ENCODE assay signal across 2 cellular contexts in the genomic region with DNA sequence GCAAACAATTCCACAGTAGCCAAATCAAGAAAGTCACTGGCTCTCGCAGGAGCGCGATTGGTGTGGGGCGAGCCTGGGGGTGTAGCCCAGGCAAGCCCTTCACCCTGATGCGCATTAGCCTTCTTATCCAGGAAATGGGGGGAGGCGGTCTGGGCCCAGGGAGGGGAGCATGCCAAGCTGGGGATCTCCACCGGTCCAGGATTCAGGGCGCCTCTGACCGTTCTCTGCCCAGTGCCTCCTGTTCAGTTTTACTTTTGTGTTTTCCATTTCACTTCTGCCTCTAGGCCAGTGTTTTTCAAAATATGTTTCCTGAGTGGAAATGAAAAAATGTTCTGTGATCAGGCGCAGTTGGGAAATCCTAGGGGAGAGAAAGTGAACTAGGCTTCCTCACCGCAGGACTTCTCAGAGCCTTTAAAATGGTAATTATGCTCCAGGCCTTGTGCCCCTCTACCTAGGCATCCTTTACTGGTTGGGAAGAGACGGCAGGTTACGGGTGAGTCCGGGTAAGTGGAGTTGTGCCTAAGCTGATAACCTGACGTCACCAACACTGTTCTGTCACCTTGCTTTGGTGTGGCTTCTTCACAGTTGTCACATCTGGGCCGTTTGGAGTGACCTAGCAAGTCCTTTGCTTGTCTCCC.
TF ChIP-seq lines count a peak whose summit lies in the region.

No MANE protein-coding gene starts in this region.

TF ChIP-seq in SK-N-SH, 30 proteins besides CTCF, POLR2A, EP300 and RAD21 (continued from another document):
- TF ChIP-seq, protein P1, sequence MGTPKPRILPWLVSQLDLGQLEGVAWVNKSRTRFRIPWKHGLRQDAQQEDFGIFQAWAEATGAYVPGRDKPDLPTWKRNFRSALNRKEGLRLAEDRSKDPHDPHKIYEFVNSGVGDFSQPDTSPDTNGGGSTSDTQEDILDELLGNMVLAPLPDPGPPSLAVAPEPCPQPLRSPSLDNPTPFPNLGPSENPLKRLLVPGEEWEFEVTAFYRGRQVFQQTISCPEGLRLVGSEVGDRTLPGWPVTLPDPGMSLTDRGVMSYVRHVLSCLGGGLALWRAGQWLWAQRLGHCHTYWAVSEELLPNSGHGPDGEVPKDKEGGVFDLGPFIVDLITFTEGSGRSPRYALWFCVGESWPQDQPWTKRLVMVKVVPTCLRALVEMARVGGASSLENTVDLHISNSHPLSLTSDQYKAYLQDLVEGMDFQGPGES (IDR thresholded peaks at IDR 0.05; ENCODE audit: low read depth, low read length) = no peak
- no peak for TF ChIP-seq MEF2A (IDR thresholded peaks at IDR 0.05; ENCODE audit: borderline replicate concordance, low read depth)
- TF ChIP-seq NFIC (IDR thresholded peaks at IDR 0.05; ENCODE audit: borderline replicate concordance) = no peak
TF ChIP-seq in SK-N-SH: peak in this region for 0.

TF ChIP-seq in SK-N-SH treated with all-trans-retinoic acid at 6 μM for 48 hours, 23 proteins besides CTCF, POLR2A, EP300 and RAD21 (continued from another document):
- TF ChIP-seq, protein P2, sequence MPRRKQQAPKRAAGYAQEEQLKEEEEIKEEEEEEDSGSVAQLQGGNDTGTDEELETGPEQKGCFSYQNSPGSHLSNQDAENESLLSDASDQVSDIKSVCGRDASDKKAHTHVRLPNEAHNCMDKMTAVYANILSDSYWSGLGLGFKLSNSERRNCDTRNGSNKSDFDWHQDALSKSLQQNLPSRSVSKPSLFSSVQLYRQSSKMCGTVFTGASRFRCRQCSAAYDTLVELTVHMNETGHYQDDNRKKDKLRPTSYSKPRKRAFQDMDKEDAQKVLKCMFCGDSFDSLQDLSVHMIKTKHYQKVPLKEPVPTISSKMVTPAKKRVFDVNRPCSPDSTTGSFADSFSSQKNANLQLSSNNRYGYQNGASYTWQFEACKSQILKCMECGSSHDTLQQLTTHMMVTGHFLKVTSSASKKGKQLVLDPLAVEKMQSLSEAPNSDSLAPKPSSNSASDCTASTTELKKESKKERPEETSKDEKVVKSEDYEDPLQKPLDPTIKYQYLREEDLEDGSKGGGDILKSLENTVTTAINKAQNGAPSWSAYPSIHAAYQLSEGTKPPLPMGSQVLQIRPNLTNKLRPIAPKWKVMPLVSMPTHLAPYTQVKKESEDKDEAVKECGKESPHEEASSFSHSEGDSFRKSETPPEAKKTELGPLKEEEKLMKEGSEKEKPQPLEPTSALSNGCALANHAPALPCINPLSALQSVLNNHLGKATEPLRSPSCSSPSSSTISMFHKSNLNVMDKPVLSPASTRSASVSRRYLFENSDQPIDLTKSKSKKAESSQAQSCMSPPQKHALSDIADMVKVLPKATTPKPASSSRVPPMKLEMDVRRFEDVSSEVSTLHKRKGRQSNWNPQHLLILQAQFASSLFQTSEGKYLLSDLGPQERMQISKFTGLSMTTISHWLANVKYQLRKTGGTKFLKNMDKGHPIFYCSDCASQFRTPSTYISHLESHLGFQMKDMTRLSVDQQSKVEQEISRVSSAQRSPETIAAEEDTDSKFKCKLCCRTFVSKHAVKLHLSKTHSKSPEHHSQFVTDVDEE (CRISPR knock-in tag; IDR thresholded peaks at IDR 0.05) = no peak
- no peak for TF ChIP-seq ZNF8 (CRISPR knock-in tag; IDR thresholded peaks at IDR 0.05)
- TF ChIP-seq, protein P3, sequence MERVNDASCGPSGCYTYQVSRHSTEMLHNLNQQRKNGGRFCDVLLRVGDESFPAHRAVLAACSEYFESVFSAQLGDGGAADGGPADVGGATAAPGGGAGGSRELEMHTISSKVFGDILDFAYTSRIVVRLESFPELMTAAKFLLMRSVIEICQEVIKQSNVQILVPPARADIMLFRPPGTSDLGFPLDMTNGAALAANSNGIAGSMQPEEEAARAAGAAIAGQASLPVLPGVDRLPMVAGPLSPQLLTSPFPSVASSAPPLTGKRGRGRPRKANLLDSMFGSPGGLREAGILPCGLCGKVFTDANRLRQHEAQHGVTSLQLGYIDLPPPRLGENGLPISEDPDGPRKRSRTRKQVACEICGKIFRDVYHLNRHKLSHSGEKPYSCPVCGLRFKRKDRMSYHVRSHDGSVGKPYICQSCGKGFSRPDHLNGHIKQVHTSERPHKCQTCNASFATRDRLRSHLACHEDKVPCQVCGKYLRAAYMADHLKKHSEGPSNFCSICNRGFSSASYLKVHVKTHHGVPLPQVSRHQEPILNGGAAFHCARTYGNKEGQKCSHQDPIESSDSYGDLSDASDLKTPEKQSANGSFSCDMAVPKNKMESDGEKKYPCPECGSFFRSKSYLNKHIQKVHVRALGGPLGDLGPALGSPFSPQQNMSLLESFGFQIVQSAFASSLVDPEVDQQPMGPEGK (CRISPR knock-in tag; IDR thresholded peaks at IDR 0.05; ENCODE audit: borderline replicate concordance) = no peak
- no peak for TF ChIP-seq OSR1 (CRISPR knock-in tag; IDR thresholded peaks at IDR 0.05)
TF ChIP-seq in SK-N-SH treated with all-trans-retinoic acid at 6 μM for 48 hours: peak in this region for 0.
